ENCODE assay signal across 1 cellular context in the genomic region with DNA sequence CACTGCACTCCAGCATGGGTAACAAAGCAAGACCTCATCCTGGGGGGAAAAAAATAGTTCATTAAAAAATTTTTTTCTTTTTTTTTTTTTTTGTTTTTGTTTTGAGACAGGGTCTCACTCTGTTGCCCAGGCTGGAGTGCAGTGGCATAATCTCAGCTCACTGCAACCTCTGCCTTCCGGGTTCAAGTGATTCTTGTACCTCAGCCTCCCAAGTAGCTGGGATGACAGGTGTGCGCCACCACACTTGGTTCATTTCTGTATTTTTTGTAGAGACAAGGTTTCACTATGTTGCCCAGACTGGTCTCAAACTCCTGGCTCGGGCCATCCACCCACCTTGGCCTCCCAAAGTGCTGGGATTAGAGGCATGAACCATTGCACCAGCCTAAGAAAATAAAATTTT.
TF ChIP-seq lines count a peak whose summit lies in the region.
"Not testable (repeated sequence)": the region's sequence is repeated elsewhere in the genome, so short reads cannot be mapped to it uniquely, and the experiment has no call there.

No MANE protein-coding gene starts in this region.

TF ChIP-seq in K562, 482 proteins besides CTCF, POLR2A, EP300 and RAD21 (continued from another document):
- TF ChIP-seq ZBTB40 (IDR thresholded peaks at IDR 0.05); ZNF740 (CRISPR knock-in tag; IDR thresholded peaks at IDR 0.05): not testable (repeated sequence)
- TF ChIP-seq ZBTB40 (CRISPR knock-in tag; IDR thresholded peaks at IDR 0.05), result 0 out of 2 replicates have a peak, but pooled peaks have one; percentile 35
- TF ChIP-seq SMAD4 (CRISPR knock-in tag; conservative IDR thresholded peaks at IDR 0.05), result 0 out of 2 replicates have a peak, but pooled peaks have one; percentile 41
- TF ChIP-seq ADNP (tag; IDR thresholded peaks at IDR 0.05), result peak; percentile 57; the same call in 1 of the 2 replicates
- peak; percentile 95 for TF ChIP-seq ZNF121 (CRISPR knock-in tag; conservative IDR thresholded peaks at IDR 0.05)
- 0 out of 4 replicates have a peak, but pooled peaks of 1 of the 2 experiments have one; percentile 35 for TF ChIP-seq ZNF740 (tag; IDR thresholded peaks at IDR 0.05)
- TF ChIP-seq MECOM (CRISPR knock-in tag; IDR thresholded peaks at IDR 0.05), result 0 out of 2 replicates have a peak, but pooled peaks have one; percentile 16
